8 cellular contexts compared by ENCODE assay signal in the genomic region with DNA sequence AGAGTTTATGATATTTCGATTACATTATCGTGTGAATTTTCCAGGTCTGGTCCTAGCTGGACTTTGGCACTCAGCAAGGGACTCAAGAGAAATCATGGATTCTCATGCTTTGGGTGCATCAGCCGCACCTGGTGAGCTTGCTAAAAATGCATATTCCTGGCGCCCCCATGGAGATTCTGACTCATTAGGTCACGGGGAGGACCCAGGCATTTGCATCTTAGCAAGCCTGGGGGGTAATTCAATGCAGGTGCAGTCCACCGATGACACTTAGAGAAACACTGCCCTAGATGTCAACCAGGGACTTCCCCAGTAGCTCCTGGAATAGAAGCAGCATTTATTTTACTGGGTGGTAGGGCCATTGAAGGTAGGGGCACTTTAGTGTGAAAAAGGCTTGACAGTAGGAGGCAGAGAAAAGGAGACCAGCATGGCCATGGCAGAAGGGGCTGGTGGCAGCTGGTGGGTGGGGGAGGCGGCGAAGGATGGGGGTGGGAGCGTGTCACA. TPM values are rescaled to one million over a fixed set of nuclear protein-coding genes. Genes with fewer than 3 reads are reported as not detected.
DNase-seq lines count a peak whose midpoint lies in the region; ATAC-seq, FAIRE-seq and TF ChIP-seq lines count a peak whose summit lies in the region.

No MANE protein-coding gene starts in this region.

- peak; percentile 64 for ATAC-seq in GM19467 (IDR thresholded peaks at IDR 0.05; ENCODE audit: unreplicated experiment)
- ATAC-seq in HG03139 (IDR thresholded peaks at IDR 0.05; ENCODE audit: unreplicated experiment), result peak; percentile 51

- no peaks in the 10 kb centered on the region for H3K27me3 Mint-ChIP-seq in glutamatergic neuron (ENCODE audit: unreplicated experiment)

- H3K36me3 Mint-ChIP-seq in glutamatergic neuron (ENCODE audit: unreplicated experiment), result no peaks in the 10 kb centered on the region

- peak; percentile 58 for DNase-seq in GM18507 (ENCODE audit: extremely low spot score, insufficient read length, low read depth)
- no peak for DNase-seq in glutamatergic neuron
- no peak for DNase-seq in RCC 7860 (ENCODE audit: low spot score)
- DNase-seq in NK-92 (lab: John Stamatoyannopoulos, UW; ENCODE audit: unreplicated experiment), result no peak
- DNase-seq in cortex of kidney (lab: John Stamatoyannopoulos, UW), result no peak
- DNase-seq in NCI-H524 (lab: John Stamatoyannopoulos, UW), result no peak

- peaks cover 74% of the 10 kb centered on the region for H3K4me1 Mint-ChIP-seq in glutamatergic neuron (ENCODE audit: low read depth, unreplicated experiment)

- peaks cover 7% of the 10 kb centered on the region for H3K9me3 Mint-ChIP-seq in glutamatergic neuron (ENCODE audit: unreplicated experiment)

- H3K27ac Mint-ChIP-seq in glutamatergic neuron (ENCODE audit: unreplicated experiment), result peak overlapping the region; percentile 20

- FAIRE-seq in GM18507 (lab: Jason Lieb, UNC) (peak; percentile 89), RCC 7860 (lab: Jason Lieb, UNC) (no peak)

- TF ChIP-seq CTCF in glutamatergic neuron (IDR thresholded peaks at IDR 0.05; ENCODE audit: partially characterized antibody, unreplicated experiment), result no peak

- no peak overlapping the region for H3K4me3 Mint-ChIP-seq in glutamatergic neuron (ENCODE audit: unreplicated experiment)

RNA-seq across cellular contexts. Expression of a gene that starts 29.9 kb away (rescaled TPM):
- 149 TPM for total RNA-seq in glutamatergic neuron (ENCODE audit: unreplicated experiment)
